ENCODE assay signal across 1 cellular context in the genomic region with DNA sequence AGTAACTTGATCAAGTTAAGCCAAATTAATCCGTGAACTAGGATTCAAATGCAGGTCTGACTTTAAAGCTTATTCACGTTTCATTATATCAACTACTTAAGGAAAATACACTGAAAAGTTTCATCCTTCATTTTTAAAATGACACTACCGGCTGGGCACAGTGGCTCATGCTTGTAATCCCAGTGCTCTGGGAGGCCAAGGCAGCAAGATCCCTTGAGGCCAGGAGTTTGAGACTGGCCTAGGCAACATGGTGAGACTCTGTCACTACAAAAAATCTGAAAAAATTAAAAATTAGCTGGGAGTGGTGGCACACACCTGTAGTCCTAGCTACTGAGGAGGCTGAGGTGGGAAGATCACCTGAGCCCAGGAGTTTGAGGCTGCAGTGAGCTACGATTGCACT.
A peak's percentile ranks its signal among the peaks of the same experiment; 100 is the strongest.
TF ChIP-seq lines count a peak whose summit lies in the region.

No MANE protein-coding gene starts in this region.

TF ChIP-seq in K562, 482 proteins besides CTCF, POLR2A, EP300 and RAD21:
- no peak for TF ChIP-seq CHD4 (IDR thresholded peaks at IDR 0.05; ENCODE audit: insufficient read depth, insufficient replicate concordance, low read depth, low read length, poor library complexity, severe bottlenecking)
- no peak for TF ChIP-seq MNT (conservative IDR thresholded peaks at IDR 0.05)
- TF ChIP-seq JUND (IDR thresholded peaks at IDR 0.05; ENCODE audit: borderline replicate concordance, low read depth, low read length), result no peak
- no peak for TF ChIP-seq JUND (tag; IDR thresholded peaks at IDR 0.05; ENCODE audit: borderline replicate concordance, low read depth, low read length)
- no peak for TF ChIP-seq HDAC2 (IDR thresholded peaks at IDR 0.05)
- TF ChIP-seq ZNF121 (CRISPR knock-in tag; conservative IDR thresholded peaks at IDR 0.05), result peak; percentile 91
- no peak for TF ChIP-seq SMARCB1 (IDR thresholded peaks at IDR 0.05; ENCODE audit: insufficient read length, low read depth)
